Comparison of ENCODE assay signal across 1 cellular context in genomic region chr12:110211639-110212536, GRCh38.
A peak's percentile ranks its signal among the peaks of the same experiment; 100 is the strongest.
TF ChIP-seq lines count a peak whose summit lies in the region.

No MANE protein-coding gene starts in this region.

TF ChIP-seq in IMR-90, 13 proteins besides CTCF, POLR2A, EP300 and RAD21 (continued from another document):
- TF ChIP-seq CEBPB (IDR thresholded peaks at IDR 0.05; ENCODE audit: low read depth, low read length) (peak; percentile 72; the same call in 1 of the 2 replicates), BHLHE40 (IDR thresholded peaks at IDR 0.05; ENCODE audit: low read depth, low read length) (peak; percentile 32)
